ENCODE assay signal across 16 cellular contexts in genomic region chr6:17485181-17485580, GRCh38.
DNase-seq lines count a peak whose midpoint lies in the region; FAIRE-seq and TF ChIP-seq lines count a peak whose summit lies in the region.
"Had no signal": no experiment of that assay in that cellular context is flagged by ENCODE, and none has a peak within 500 bp of the region (broad histone marks: within the 10 kb centered on the region; RNA-seq: fewer than 3 reads in every experiment).

No MANE protein-coding gene starts in this region.

- H3K36me3 ChIP-seq in esophagus muscularis mucosa (peaks cover 0 to 3% (median 0%) of the 10 kb centered on the region in 4 donors), osteoblast (ENCODE audit: insufficient read depth, low read length) (no peaks in the 10 kb centered on the region), neuronal stem cell (replicated peaks in 1 of 2; ENCODE audit: control insufficient read depth in 2 of 2, insufficient read depth in 2 of 2, low read length in 2 of 2) (peaks cover 4 to 6% of the 10 kb centered on the region in 2 donors)

- H3K79me2 ChIP-seq in osteoblast (ENCODE audit: insufficient read depth, low read length): no peaks in the 10 kb centered on the region

- no peak overlapping the region for H3K14ac ChIP-seq in neuronal stem cell (ENCODE audit: low read length)

- H4K8ac ChIP-seq in neuronal stem cell (ENCODE audit: low read depth, low read length): no peak overlapping the region

- H3K27me3 ChIP-seq in esophagus muscularis mucosa (no peaks in the 10 kb centered on the region), osteoblast (ENCODE audit: insufficient read depth, low read length) (no peaks in the 10 kb centered on the region), neuronal stem cell (ENCODE audit: control insufficient read depth in 3 of 3, insufficient read depth in 3 of 3, low read depth in 1 of 3, low read length in 3 of 3) (no peaks in the 10 kb centered on the region)

- no peak overlapping the region for H2BK5ac ChIP-seq in neuronal stem cell (ENCODE audit: low read length)

- H3K79me1 ChIP-seq in neuronal stem cell (ENCODE audit: low read depth, low read length): no peaks in the 10 kb centered on the region

- H2AK5ac ChIP-seq in neuronal stem cell (ENCODE audit: low read depth, low read length): no peak overlapping the region

- 71% methylated on average over 4 of the region's 4 CpGs for WGBS in esophagus muscularis mucosa
- no CpG with 5 or more reads among the region's 4 CpGs for WGBS in neuronal stem cell (ENCODE audit: extremely low coverage in 2 of 2, insufficient read length in 2 of 2, insufficient replicate concordance in 1 of 2), 2 donors

- no peak overlapping the region for H2AFZ ChIP-seq in osteoblast (ENCODE audit: low read length)
- no peak overlapping the region for H2AFZ ChIP-seq in neuronal stem cell (ENCODE audit: low read length)
- H2AFZ ChIP-seq: PC-9 had no signal

- TF ChIP-seq POLR2A in esophagus muscularis mucosa (IDR thresholded peaks at IDR 0.05; ENCODE audit: low read depth): no peak

- H3K27ac ChIP-seq in esophagus muscularis mucosa (replicated peaks in 1 of 4) (no peak overlapping the region), osteoblast (ENCODE audit: low read depth, low read length) (no peak overlapping the region), neuronal stem cell (replicated peaks; ENCODE audit: low read length) (no peak overlapping the region)
- H3K27ac ChIP-seq: PC-9 had no signal

- H3K4me1 ChIP-seq in esophagus muscularis mucosa (peaks cover under 1 to 13% (median 8%) of the 10 kb centered on the region in 4 donors), osteoblast (ENCODE audit: insufficient read depth, low read length) (no peaks in the 10 kb centered on the region), neuronal stem cell (ENCODE audit: control insufficient read depth in 2 of 2, insufficient read depth in 1 of 2, low read depth in 1 of 2, low read length in 2 of 2) (peaks cover 7 to 10% of the 10 kb centered on the region in 2 donors)
- H3K4me1 ChIP-seq: Caco-2 had no signal

- no peaks in the 10 kb centered on the region for H3K9me3 ChIP-seq in esophagus muscularis mucosa
- H3K9me3 ChIP-seq in osteoblast (ENCODE audit: low read depth, low read length): no peaks in the 10 kb centered on the region
- no peaks in the 10 kb centered on the region for H3K9me3 ChIP-seq in neuronal stem cell (replicated peaks in 1 of 2; ENCODE audit: control insufficient read depth in 2 of 2, insufficient read depth in 1 of 2, low read depth in 1 of 2, low read length in 2 of 2)
- H3K9me3 ChIP-seq: Caco-2 had no signal

- no peak overlapping the region for H3K23ac ChIP-seq in neuronal stem cell (ENCODE audit: low read depth, low read length, poor library complexity)

- no peak overlapping the region for H3K4ac ChIP-seq in neuronal stem cell (ENCODE audit: low read length)

- in situ Hi-C loops in G401 (cut with HindIII; ENCODE audit: low sequenced_read_pairs): no loop called here

- no peak overlapping the region for H2BK12ac ChIP-seq in neuronal stem cell (ENCODE audit: low read length)

- DNase-seq in COLO668 (lab: John Stamatoyannopoulos, UW; ENCODE audit: unreplicated experiment): peak; percentile 22
- DNase-seq in G401 (ENCODE audit: low spot score): peak; percentile 55
- peak; percentile 92 for DNase-seq in NCI-H446 treated with DMSO at 0.1 percent for 48 hours (lab: John Stamatoyannopoulos, UW)
- DNase-seq in esophagus muscularis mucosa (ENCODE audit: extremely low spot score): peak; percentile 45
- no peak for DNase-seq in osteoblast (ENCODE audit: insufficient read length, low spot score, missing footprints)
- no peak for DNase-seq in frontal cortex (ENCODE audit: low spot score in 2 of 2)
- no peak for DNase-seq in neuronal stem cell (ENCODE audit: low spot score)
- DNase-seq: ACHN, AML-193, Caco-2, DMS53, H9, NCI-H1417 treated with DMSO at 0.1 percent for 48 hours, NCI-H2029 treated with DMSO at 0.1 percent for 48 hours, NCI-H774, PC-9 had no signal

- H3K4me2 ChIP-seq in osteoblast (ENCODE audit: insufficient read depth, low read length) (no peak overlapping the region), neuronal stem cell (ENCODE audit: insufficient read depth, low read length, poor library complexity, severe bottlenecking) (no peak overlapping the region)
- H3K4me2 ChIP-seq: PC-9 had no signal

- H2BK15ac ChIP-seq in neuronal stem cell (ENCODE audit: low read length): no peak overlapping the region

- TF ChIP-seq CTCF in esophagus muscularis mucosa (IDR thresholded peaks at IDR 0.05) (no peak), osteoblast (IDR thresholded peaks at IDR 0.05; ENCODE audit: extremely low read depth, low read depth, low read length) (no peak)

- no peak overlapping the region for H3K4me3 ChIP-seq in esophagus muscularis mucosa
- H3K4me3 ChIP-seq in osteoblast (ENCODE audit: insufficient read depth, low read length): no peak overlapping the region
- H3K4me3 ChIP-seq in neuronal stem cell (ENCODE audit: low read length in 2 of 2): no peak overlapping the region
- H3K4me3 ChIP-seq: PC-9 had no signal

- no peak overlapping the region for H3K9ac ChIP-seq in neuronal stem cell (ENCODE audit: low read depth, low read length, poor library complexity)

- no peak for TF ChIP-seq EP300 in esophagus muscularis mucosa (IDR thresholded peaks at IDR 0.05)

- no peak overlapping the region for H2BK120ac ChIP-seq in neuronal stem cell (ENCODE audit: low read depth, low read length)

- H3K18ac ChIP-seq in neuronal stem cell (ENCODE audit: low read length): no peak overlapping the region

- no peak overlapping the region for H4K91ac ChIP-seq in neuronal stem cell (ENCODE audit: low read depth, low read length, poor library complexity)

- H4K20me1 ChIP-seq in osteoblast (ENCODE audit: insufficient read depth, low read length): no peaks in the 10 kb centered on the region

- intact Hi-C loops in esophagus muscularis mucosa (cut with DNase I): no loop called here

- FAIRE-seq in frontal cortex (lab: Jason Lieb, UNC): no peak

Comparison
In these comparisons a context has a peak if more than half of its experiments do, and no peak if none do; other contexts are left out.
1. DNase-seq: peak in COLO668 (single experiment), G401 (single experiment), NCI-H446 treated with DMSO at 0.1 percent for 48 hours (single experiment) and esophagus muscularis mucosa (single experiment); none in osteoblast (single experiment), frontal cortex (0 of 2) and neuronal stem cell (single experiment).